ENCODE assay signal across 8 cellular contexts in genomic region chr2:190535119-190535439, GRCh38. TPM values are rescaled to one million over a fixed set of nuclear protein-coding genes. Genes with fewer than 3 reads are reported as not detected.
DNase-seq lines count a peak whose midpoint lies in the region; TF ChIP-seq lines count a peak whose summit lies in the region.

No MANE protein-coding gene starts in this region.

- peak overlapping the region; percentile 84 for H3K9ac ChIP-seq in endocrine pancreas (ENCODE audit: control insufficient read depth, insufficient read depth, low read length)

- peak overlapping the region; percentile 96 for H3K27ac Mint-ChIP-seq in osteocyte (ENCODE audit: unreplicated experiment)

- peak overlapping the region; percentile 80 for H3K4me3 ChIP-seq in MG63
- H3K4me3 ChIP-seq in endocrine pancreas (ENCODE audit: control insufficient read depth, insufficient read depth, low read length), result peak overlapping the region; percentile 87

- DNase-seq in DMS79 treated with DMSO at 0.1 percent for 48 hours (lab: John Stamatoyannopoulos, UW) (peak; percentile 64), MG63 (no peak), osteocyte (ENCODE audit: extremely low spot score, unreplicated experiment) (no peak), GF-D8 (lab: John Stamatoyannopoulos, UW) (no peak), NCI-H2029 treated with DMSO at 0.1 percent for 48 hours (lab: John Stamatoyannopoulos, UW) (no peak), AG08396 (ENCODE audit: low spot score) (no peak), SW 1271 (lab: John Stamatoyannopoulos, UW) (no peak)

- H3K36me3 Mint-ChIP-seq in osteocyte (ENCODE audit: unreplicated experiment), result peaks cover 19% of the 10 kb centered on the region

- no peaks in the 10 kb centered on the region for H3K27me3 ChIP-seq in MG63
- no peaks in the 10 kb centered on the region for H3K27me3 ChIP-seq in endocrine pancreas (ENCODE audit: control insufficient read depth, insufficient read depth, low read length)

- TF ChIP-seq CTCF in osteocyte (IDR thresholded peaks at IDR 0.05), result no peak

- H3K9me3 ChIP-seq in MG63 (peaks cover 22% of the 10 kb centered on the region), endocrine pancreas (ENCODE audit: control insufficient read depth, low read length) (peaks cover 2% of the 10 kb centered on the region)

- peaks cover 48% of the 10 kb centered on the region for H3K4me1 Mint-ChIP-seq in osteocyte (ENCODE audit: unreplicated experiment)

- H3K4me1 ChIP-seq in endocrine pancreas (ENCODE audit: control insufficient read depth, insufficient read depth, low read length), result no peaks in the 10 kb centered on the region

- H3K4me3 Mint-ChIP-seq in osteocyte (ENCODE audit: unreplicated experiment), result peak overlapping the region; percentile 76

- peaks cover 14% of the 10 kb centered on the region for H3K9me3 Mint-ChIP-seq in osteocyte (ENCODE audit: unreplicated experiment)

- no peaks in the 10 kb centered on the region for H3K27me3 Mint-ChIP-seq in osteocyte (ENCODE audit: unreplicated experiment)

- H3K36me3 ChIP-seq in MG63 (peaks cover 6% of the 10 kb centered on the region), endocrine pancreas (ENCODE audit: control insufficient read depth, insufficient read depth, low read length) (no peaks in the 10 kb centered on the region)

RNA-seq across cellular contexts. Expression of gene NEMP2, which starts 0.6 kb away (rescaled TPM):
- total RNA-seq in MG63 (2014; rRNA removed; shearing (Covaris generic); ENCODE audit: low replicate concordance), result 7.0 and 9.2 TPM in 2 replicates
- 11.7 and 11.9 TPM in 2 replicates for total RNA-seq in osteocyte
